ENCODE assay signal across 9 cellular contexts in the genomic region with DNA sequence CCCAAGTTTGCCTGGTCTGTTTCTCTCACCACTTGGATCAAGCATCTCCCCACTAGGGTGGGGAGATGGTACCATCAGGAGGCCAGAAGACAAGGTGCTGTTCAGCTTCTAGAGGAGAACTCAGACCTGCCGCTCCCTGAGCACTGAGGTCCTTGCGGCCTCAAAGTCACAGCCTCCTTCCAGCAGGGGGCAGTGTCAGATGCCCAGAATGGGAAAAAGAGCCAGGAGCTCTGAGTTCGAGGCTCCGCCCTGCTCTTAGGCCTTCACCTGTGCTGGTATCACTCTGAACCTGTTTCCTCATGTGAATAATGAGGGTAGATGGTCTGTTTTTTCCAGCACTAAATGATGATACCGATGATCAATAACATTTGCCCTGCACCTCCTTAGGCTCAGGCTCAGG.
DNase-seq lines count a peak whose midpoint lies in the region; FAIRE-seq and TF ChIP-seq lines count a peak whose summit lies in the region.
"Had no signal": no experiment of that assay in that cellular context is flagged by ENCODE, and none has a peak within 500 bp of the region (broad histone marks: within the 10 kb centered on the region; RNA-seq: fewer than 3 reads in every experiment).

No MANE protein-coding gene starts in this region.

- peaks cover 23% of the 10 kb centered on the region for H3K4me1 ChIP-seq in endothelial cell of umbilical vein (ENCODE audit: control insufficient read depth, extremely low read depth, insufficient read depth, low read length)

- H2AFZ ChIP-seq in SU-DHL-6 (ENCODE audit: low read depth, low read length, severe bottlenecking) (no peak overlapping the region), endothelial cell of umbilical vein (ENCODE audit: low read depth, low read length) (no peak overlapping the region)

- TF ChIP-seq CTCF in SU-DHL-6 (IDR thresholded peaks at IDR 0.05; ENCODE audit: insufficient read depth, low read length, poor library complexity, severe bottlenecking) (peak; percentile 42), endothelial cell of umbilical vein (IDR thresholded peaks at IDR 0.05; ENCODE audit: extremely low read depth in 1 of 2, insufficient read depth in 1 of 2, low read depth in 1 of 2, low read length in 2 of 2) (peak; percentile 22 to 33), lower leg skin (IDR thresholded peaks at IDR 0.05) (no peak)

- FAIRE-seq in endothelial cell of umbilical vein (lab: Jason Lieb, UNC): no peak

- H3K9me1 ChIP-seq in endothelial cell of umbilical vein (replicated peaks; ENCODE audit: control insufficient read depth, extremely low read depth, insufficient read depth, low read length): no peaks in the 10 kb centered on the region

- H3K9me2 ChIP-seq in SU-DHL-6 (replicated peaks; ENCODE audit: insufficient read depth, low read length): no peaks in the 10 kb centered on the region

- no peaks in the 10 kb centered on the region for H3K79me2 ChIP-seq in SU-DHL-6 (ENCODE audit: insufficient read depth, low read length)
- no peaks in the 10 kb centered on the region for H3K79me2 ChIP-seq in endothelial cell of umbilical vein (ENCODE audit: control insufficient read depth, insufficient read depth, low read length)

- no peaks in the 10 kb centered on the region for H4K20me1 ChIP-seq in SU-DHL-6 (ENCODE audit: low read depth, low read length)
- no peaks in the 10 kb centered on the region for H4K20me1 ChIP-seq in endothelial cell of umbilical vein (replicated peaks; ENCODE audit: control insufficient read depth, extremely low read depth, insufficient read depth, low read length)

- H3K27me3 ChIP-seq in SU-DHL-6 (ENCODE audit: low read length) (no peaks in the 10 kb centered on the region), endothelial cell of umbilical vein (ENCODE audit: control insufficient read depth in 2 of 2, insufficient read depth in 2 of 2, low read length in 2 of 2) (no peaks in the 10 kb centered on the region)

- no peak overlapping the region for H3K27ac ChIP-seq in SU-DHL-6 (ENCODE audit: low read depth, low read length)
- peak overlapping the region; percentile 71 for H3K27ac ChIP-seq in endothelial cell of umbilical vein (ENCODE audit: insufficient read depth, low read depth, low read length)

- no peaks in the 10 kb centered on the region for H3F3A ChIP-seq in SU-DHL-6 (ENCODE audit: insufficient read depth)

- POLR2A ChIA-PET in endothelial cell of umbilical vein (lab: Charles Lee): no interaction called here

- TF ChIP-seq POLR2A in endothelial cell of umbilical vein (IDR thresholded peaks at IDR 0.05; ENCODE audit: low read depth, low read length) (no peak), lower leg skin (IDR thresholded peaks at IDR 0.05) (no peak)

- CTCF ChIA-PET in endothelial cell of umbilical vein (lab: Charles Lee): interaction anchor here (1.4 to 2.8 kb wide), 6 partner anchors 8 to 97 kb away, joined by 3 to 11 read pairs (median 7); no protein-coding TSS in a partner anchor

- dilution Hi-C loops in endothelial cell of umbilical vein (cut with MboI; ENCODE audit: extremely low pct_ligation_motif_present, low sequenced_read_pairs): no loop called here

- no TSS peak for BruUV-seq in endothelial cell of umbilical vein (replicated peaks; lab: Mats Ljungman, UMichigan)

- DNase-seq in NCI-H748 (lab: John Stamatoyannopoulos, UW; ENCODE audit: unreplicated experiment): peak; percentile 7
- no peak for DNase-seq in NCI-H748 treated with DMSO at 0.1 percent for 48 hours (lab: John Stamatoyannopoulos, UW)
- no peak for DNase-seq in endothelial cell of umbilical vein (ENCODE audit: low read depth, low spot score)
- DNase-seq in stimulated activated CD8-positive, alpha-beta memory T cell treated with anti-CD3 and anti-CD28 coated beads, Interleukin-2, amount 100 ng/mL, for 48 hours (ENCODE audit: low read depth in 2 of 2): peak; percentile 26 to 46
- DNase-seq in head of caudate nucleus: no peak
- no peak for DNase-seq in lower leg skin (ENCODE audit: low spot score in 2 of 2)
- DNase-seq in nucleus accumbens (lab: John Stamatoyannopoulos, UW): no peak
- DNase-seq: C1 segment of cervical spinal cord had no signal

- H3K4me3 ChIP-seq in SU-DHL-6 (ENCODE audit: insufficient read depth, low read length, poor library complexity, severe bottlenecking) (no peak overlapping the region), endothelial cell of umbilical vein (replicated peaks in 1 of 3; ENCODE audit: insufficient read depth in 1 of 3, low read depth in 1 of 3, low read length in 3 of 3) (no peak overlapping the region), lower leg skin (ENCODE audit: low read depth, poor library complexity, severe bottlenecking) (no peak overlapping the region)

- H3K36me3 ChIP-seq in SU-DHL-6 (ENCODE audit: low read length) (no peaks in the 10 kb centered on the region), endothelial cell of umbilical vein (ENCODE audit: control insufficient read depth in 2 of 2, extremely low read depth in 1 of 2, insufficient read depth in 2 of 2, low read length in 2 of 2) (no peaks in the 10 kb centered on the region)

- H3K9me3 ChIP-seq in SU-DHL-6 (ENCODE audit: insufficient read depth, low read length) (no peaks in the 10 kb centered on the region), endothelial cell of umbilical vein (replicated peaks; ENCODE audit: control insufficient read depth, insufficient read depth, low read length) (no peaks in the 10 kb centered on the region)

- intact Hi-C loops in endothelial cell of umbilical vein (cut with micrococcal nuclease): no loop called here
- intact Hi-C loops in head of caudate nucleus (cut with DNase I): no loop called here
- intact Hi-C loops in lower leg skin (cut with DNase I; ENCODE audit: low total_unique reads): no loop called here

- H3K9ac ChIP-seq in SU-DHL-6 (ENCODE audit: low read length) (no peak overlapping the region), endothelial cell of umbilical vein (replicated peaks; ENCODE audit: extremely low read depth, insufficient read depth, low read length) (no peak overlapping the region)

- H3K4me2 ChIP-seq in SU-DHL-6 (ENCODE audit: low read depth, low read length, poor library complexity, severe bottlenecking) (no peak overlapping the region), endothelial cell of umbilical vein (ENCODE audit: insufficient read depth, low read length) (peak overlapping the region; percentile 53)

- WGBS in lower leg skin, 2 donors: 90 to 94% methylated on average over 5 of the region's 5 CpGs

TF ChIP-seq in endothelial cell of umbilical vein, 7 proteins besides CTCF, POLR2A, EP300 and RAD21:
- TF ChIP-seq MYC (IDR thresholded peaks at IDR 0.05; ENCODE audit: low read depth, low read length) (no peak), GATA2 (IDR thresholded peaks at IDR 0.05; ENCODE audit: insufficient read depth, insufficient read length, low read depth, low read length) (no peak), FOS (IDR thresholded peaks at IDR 0.05; ENCODE audit: borderline replicate concordance, insufficient read depth, low read length) (no peak), JUN (IDR thresholded peaks at IDR 0.05; ENCODE audit: borderline replicate concordance, insufficient read depth, insufficient read length, low read depth) (no peak), EZH2 (IDR thresholded peaks at IDR 0.05; ENCODE audit: borderline replicate concordance, low read depth, low read length, severe bottlenecking) (no peak), MAX (IDR thresholded peaks at IDR 0.05; ENCODE audit: insufficient read depth, insufficient read length) (no peak), POLR2AphosphoS5 (IDR thresholded peaks at IDR 0.05; ENCODE audit: insufficient read depth, low read depth, low read length) (no peak)

Comparison
In these comparisons a context has a peak if more than half of its experiments do, and no peak if none do; other contexts are left out.
1. DNase-seq: peak in NCI-H748 (single experiment) and stimulated activated CD8-positive, alpha-beta memory T cell treated with anti-CD3 and anti-CD28 coated beads, Interleukin-2, amount 100 ng/mL, for 48 hours (2 of 2); none in NCI-H748 treated with DMSO at 0.1 percent for 48 hours (single experiment), endothelial cell of umbilical vein (single experiment), head of caudate nucleus (0 of 42), lower leg skin (0 of 2) and nucleus accumbens (0 of 56).
2. CTCF ChIP-seq: peak in SU-DHL-6 (single experiment) and endothelial cell of umbilical vein (2 of 2); none in lower leg skin (0 of 3).